In the genomic region with DNA sequence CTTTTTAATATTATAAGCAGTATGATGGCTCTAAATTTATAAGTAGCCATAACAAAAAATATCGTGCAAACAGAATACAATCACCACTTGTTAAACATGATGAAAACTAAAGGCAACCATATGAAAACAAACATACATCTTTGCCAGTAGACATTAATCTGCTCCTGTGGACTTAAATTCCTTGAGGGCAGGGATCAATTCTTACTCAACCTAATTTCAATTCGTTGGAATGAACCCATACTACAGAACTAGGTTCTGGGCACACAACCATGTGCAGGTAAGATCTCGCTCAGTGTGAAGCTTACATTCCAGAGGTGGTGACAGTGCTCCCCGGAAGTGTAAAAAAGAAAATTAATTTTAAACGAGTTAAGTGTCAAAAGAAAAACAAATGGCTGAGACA, we compare ENCODE assay signal across 15 cellular contexts. TPM values are rescaled to one million over a fixed set of nuclear protein-coding genes. Genes with fewer than 3 reads are reported as not detected.
DNase-seq lines count a peak whose midpoint lies in the region; ATAC-seq, FAIRE-seq and TF ChIP-seq lines count a peak whose summit lies in the region.
"Had no signal": no experiment of that assay in that cellular context is flagged by ENCODE, and none has a peak within 500 bp of the region (broad histone marks: within the 10 kb centered on the region; RNA-seq: fewer than 3 reads in every experiment).

No MANE protein-coding gene starts in this region.

- TF ChIP-seq CTCF in AG10803 (conservative IDR thresholded peaks at IDR 0.05; ENCODE audit: low read length) (no peak), K562 (IDR thresholded peaks at IDR 0.05 in 2 of 3, conservative IDR thresholded peaks at IDR 0.05 in 1 of 3; ENCODE audit: insufficient read depth in 2 of 3, low read depth in 1 of 3, low read length in 3 of 3) (no peak), gastrocnemius medialis (IDR thresholded peaks at IDR 0.05 in 4 of 5, conservative IDR thresholded peaks at IDR 0.05 in 1 of 5) (no peak), esophagus muscularis mucosa (IDR thresholded peaks at IDR 0.05) (no peak)

- H3K9me1 ChIP-seq in K562 (ENCODE audit: control insufficient read depth, insufficient read depth, low read length): no peaks in the 10 kb centered on the region

- no peaks in the 10 kb centered on the region for H3K4me1 Mint-ChIP-seq in naive thymus-derived CD8-positive, alpha-beta T cell

- in situ Hi-C loops in K562 (cut with MboI): no loop called here
- in situ Hi-C loops in gastrocnemius medialis (cut with MboI; ENCODE audit: low sequenced_read_pairs in 4 of 4): no loop called here

- H3K27ac Mint-ChIP-seq in naive thymus-derived CD8-positive, alpha-beta T cell: no peak overlapping the region

- WGBS in K562 (ENCODE audit: insufficient coverage, low coverage, missing lambda C conversion rate): 21% methylated on average over 5 of the region's 5 CpGs
- WGBS in esophagus muscularis mucosa: 83% methylated on average over 5 of the region's 5 CpGs

- H3K4me2 ChIP-seq in K562 (ENCODE audit: insufficient read depth, low read length): no peak overlapping the region; the same call in 1 of the 2 replicates

- H3K4me1 ChIP-seq in K562 (replicated peaks in 1 of 2; ENCODE audit: control insufficient read depth in 2 of 2, insufficient read depth in 2 of 2, low read length in 2 of 2) (no peaks in the 10 kb centered on the region; a peak in 1 of 5 replicates), gastrocnemius medialis (peaks cover 72 to 83% of the 10 kb centered on the region in 2 donors), esophagus muscularis mucosa (peaks cover 9 to 28% (median 11%) of the 10 kb centered on the region in 4 donors)

- no peak overlapping the region; a peak in 1 of 4 replicates for H3K9ac ChIP-seq in K562 (ENCODE audit: insufficient read depth in 1 of 2, low read depth in 2 of 2, low read length in 2 of 2)

- DNase-seq in AG10803 (ENCODE audit: low read depth): peak; percentile 33
- DNase-seq in K562 (ENCODE audit: extremely low read depth in 1 of 4, low spot score in 3 of 4): no peak
- peak; percentile 72 for DNase-seq in kidney tubule cell (ENCODE audit: low spot score)
- no peak for DNase-seq in gastrocnemius medialis
- no peak for DNase-seq in 8988T
- DNase-seq in esophagus muscularis mucosa (ENCODE audit: extremely low spot score): no peak
- no peak for DNase-seq in naive thymus-derived CD8-positive, alpha-beta T cell
- no peak for DNase-seq in AML-193 (lab: John Stamatoyannopoulos, UW)
- DNase-seq: DMS79 treated with DMSO at 0.1 percent for 48 hours, KBM-7, MV-4-11, NCI-H1694 treated with DMSO at 0.1 percent for 48 hours, NCI-H510A, NCI-H774, SHP77 treated with DMSO at 0.1 percent for 48 hours had no signal

- H2AFZ ChIP-seq in K562 (ENCODE audit: low read depth, low read length): peak overlapping the region; percentile 19; the same call in 1 of the 2 replicates

- TF ChIP-seq POLR2A in K562 (conservative IDR thresholded peaks at IDR 0.05) (no peak), gastrocnemius medialis (IDR thresholded peaks at IDR 0.05) (no peak), esophagus muscularis mucosa (IDR thresholded peaks at IDR 0.05; ENCODE audit: low read depth) (no peak)

- no peak overlapping the region for H3K4me3 Mint-ChIP-seq in naive thymus-derived CD8-positive, alpha-beta T cell

- H3K27me3 Mint-ChIP-seq in naive thymus-derived CD8-positive, alpha-beta T cell: peaks cover 0 to 13% (median 9%) of the 10 kb centered on the region in 5 donors

- peaks cover 20% of the 10 kb centered on the region for H3K79me2 ChIP-seq in K562 (ENCODE audit: control insufficient read depth, insufficient read depth, low read length)

- H3K27ac ChIP-seq in K562 (ENCODE audit: extremely low read depth, low read depth, low read length): 0 out of 3 replicates have a peak overlapping the region, but pooled peaks have one; percentile 28
- H3K27ac ChIP-seq in gastrocnemius medialis: peak overlapping the region; percentile 67 to 98 (median 84)
- H3K27ac ChIP-seq in esophagus muscularis mucosa (replicated peaks in 1 of 4): no peak overlapping the region

- H4K20me1 ChIP-seq in K562 (replicated peaks; ENCODE audit: control insufficient read depth, insufficient read depth, low read length): no peaks in the 10 kb centered on the region

- peaks cover 0 to 4% (median 0%) of the 10 kb centered on the region in 9 donors for H3K9me3 Mint-ChIP-seq in naive thymus-derived CD8-positive, alpha-beta T cell

- ATAC-seq in K562: no peak
- ATAC-seq in gastrocnemius medialis: no peak
- ATAC-seq in naive thymus-derived CD8-positive, alpha-beta T cell: no peak

- CTCF ChIA-PET in K562 (lab: Yijun Ruan, JAX; ENCODE audit: low intra/inter-chr PET ratio): no interaction called here

- H3K27me3 ChIP-seq in K562 (ENCODE audit: control insufficient read depth in 2 of 2, insufficient read depth in 2 of 2, low read length in 2 of 2) (no peaks in the 10 kb centered on the region), gastrocnemius medialis (no peaks in the 10 kb centered on the region), esophagus muscularis mucosa (no peaks in the 10 kb centered on the region)

- BruUV-seq in K562 (replicated peaks; lab: Mats Ljungman, UMichigan): no TSS peak

- no peak for TF ChIP-seq RAD21 in K562 (CRISPR knock-in tag; conservative IDR thresholded peaks at IDR 0.05 in 1 of 2, IDR thresholded peaks at IDR 0.05 in 1 of 2)

- no peak overlapping the region for H3K4me3 ChIP-seq in AG10803 (ENCODE audit: low read length)
- H3K4me3 ChIP-seq in K562: no peak overlapping the region
- H3K4me3 ChIP-seq in gastrocnemius medialis: peak overlapping the region in 3 of 4 donors; percentile 0 to 35 (median 23)
- H3K4me3 ChIP-seq in esophagus muscularis mucosa: no peak overlapping the region

- POLR2A ChIA-PET in K562 (lab: Yijun Ruan, JAX): interaction anchor here (0.8 kb wide), 1 partner anchor 420 kb away, joined by 3 read pairs; no protein-coding TSS in a partner anchor
- POLR2A ChIA-PET in naive thymus-derived CD8-positive, alpha-beta T cell (lab: Charles Lee): no interaction called here

- H3K9me3 ChIP-seq in K562 (replicated peaks; ENCODE audit: control insufficient read depth, insufficient read depth, low read depth, low read length) (no peaks in the 10 kb centered on the region), gastrocnemius medialis (no peaks in the 10 kb centered on the region), esophagus muscularis mucosa (no peaks in the 10 kb centered on the region)

- TF ChIP-seq EP300 in K562 (IDR thresholded peaks at IDR 0.05; ENCODE audit: low read length) (no peak), esophagus muscularis mucosa (IDR thresholded peaks at IDR 0.05) (no peak)

- no peaks in the 10 kb centered on the region for H3K36me3 Mint-ChIP-seq in naive thymus-derived CD8-positive, alpha-beta T cell

- no peak for FAIRE-seq in K562 (lab: Jason Lieb, UNC)

- H3K36me3 ChIP-seq in K562 (ENCODE audit: control insufficient read depth, insufficient read depth, low read length): no peaks in the 10 kb centered on the region
- H3K36me3 ChIP-seq in gastrocnemius medialis: no peaks in the 10 kb centered on the region
- no peaks in the 10 kb centered on the region for H3K36me3 ChIP-seq in esophagus muscularis mucosa

- intact Hi-C loops in K562 (cut with micrococcal nuclease) (no loop called here), gastrocnemius medialis (cut with DNase I; ENCODE audit: low total_unique reads) (no loop called here), esophagus muscularis mucosa (cut with DNase I) (no loop called here)

TF ChIP-seq in K562, 482 proteins besides CTCF, POLR2A, EP300 and RAD21:
- TF ChIP-seq PHF21A (IDR thresholded peaks at IDR 0.05; ENCODE audit: borderline replicate concordance, low read depth) (no peak), ZKSCAN3 (CRISPR knock-in tag; IDR thresholded peaks at IDR 0.05) (no peak), CHD1 (IDR thresholded peaks at IDR 0.05; ENCODE audit: low read length) (no peak)
TF ChIP-seq in K562: peak in this region for 0.

RNA-seq across cellular contexts. Expression of gene TBC1D4, which starts 13.4 kb away (rescaled TPM):
- 4.4 and 10.2 TPM in 2 replicates for total RNA-seq in K562 (2011; cell fraction: chromatin; rRNA removed; ENCODE audit: low replicate concordance)
- total RNA-seq in K562 (2011; cell fraction: nucleolus; rRNA removed): 3.3 and 5.4 TPM in 2 replicates
- 4.2 and 4.5 TPM in 2 replicates for total RNA-seq in K562 (2011; cell fraction: nucleoplasm; rRNA removed)
- total RNA-seq in K562 (2014; rRNA removed) (6.4 and 8.5 TPM in 2 replicates), K562 (2014; rRNA removed; fragmentation: Illumina TruSeq; extraction: Trizol) (8.7 and 9.1 TPM in 2 replicates), K562 (2015; rRNA removed; fragmentation: Illumina TruSeq; extraction: Trizol) (8.0 and 8.9 TPM in 2 replicates), K562 (2021) (10.7 and 12.3 TPM in 2 replicates), gastrocnemius medialis (100 to 1,000 TPM in 3 of 4 donors, 10 to 100 TPM in 1; 49.9 to 279 (median 211) TPM), esophagus muscularis mucosa (10 to 100 TPM; 14.2 to 32.0 (median 20.6) TPM)
- polyA plus RNA-seq in K562 (2011; rRNA removed) (2.2 and 7.0 TPM in 2 replicates), K562 (2014; fragmentation: Illumina TruSeq; extraction: Trizol) (8.0 and 10.0 TPM in 2 replicates), K562 (2014; fragmentation: Nextera tagmentation; extraction: Ambion mirVana) (1 to 10 TPM; 2.8 to 2.9 TPM), K562 (2014; rRNA removed) (5.5 and 6.4 TPM in 2 replicates)
- polyA plus RNA-seq in K562 (2011; cell fraction: cytosol; rRNA removed): 0.84 and 3.8 TPM in 2 replicates
- 2.0 and 9.5 TPM in 2 replicates for polyA plus RNA-seq in K562 (2011; cell fraction: nucleus; rRNA removed)
- polyA plus RNA-seq in K562 (2012): 3.3 and 5.5 TPM in 2 replicates
- polyA minus RNA-seq in K562 (2011; rRNA and poly(A)+ RNA removed): 2.5 and 13.1 TPM in 2 replicates
- polyA minus RNA-seq in K562 (2011; cell fraction: cytosol; rRNA and poly(A)+ RNA removed): 2.1 and 8.5 TPM in 2 replicates
- 1.6 and 4.8 TPM in 2 replicates for polyA minus RNA-seq in K562 (2011; cell fraction: nucleus; rRNA and poly(A)+ RNA removed)
- total RNA-seq in naive thymus-derived CD8-positive, alpha-beta T cell: 10 to 100 TPM; 57.5 to 58.1 TPM
- polyA plus RNA-seq in naive thymus-derived CD8-positive, alpha-beta T cell: 10 to 100 TPM; 11.8 to 19.3 (median 14.2) TPM

Comparison
In these comparisons a context has a peak if more than half of its experiments do, and no peak if none do; other contexts are left out.
1. DNase-seq: peak in AG10803 (single experiment) and kidney tubule cell (single experiment); none in K562 (0 of 4), gastrocnemius medialis (0 of 2), 8988T (single experiment), esophagus muscularis mucosa (single experiment), naive thymus-derived CD8-positive, alpha-beta T cell (0 of 10) and AML-193 (0 of 2).
2. H3K4me3 ChIP-seq: peak in gastrocnemius medialis (3 of 4); none in AG10803 (single experiment), K562 (single experiment) and esophagus muscularis mucosa (0 of 4).
3. H3K27ac ChIP-seq: peak in K562 (single experiment) and gastrocnemius medialis (4 of 4); none in esophagus muscularis mucosa (0 of 4).